25 cellular contexts compared by ENCODE assay signal in genomic region chr2:71155846-71156245, GRCh38.
"Had no signal": no experiment of that assay in that cellular context is flagged by ENCODE, and none has a peak within 500 bp of the region (broad histone marks: within the 10 kb centered on the region; RNA-seq: fewer than 3 reads in every experiment).

No MANE protein-coding gene starts in this region.

- H2AFZ ChIP-seq: parathyroid adenoma had no signal

- H3K79me2 ChIP-seq: parathyroid adenoma had no signal

- H3K36me3 ChIP-seq: lower lobe of right lung, right lobe of liver, suprapubic skin, thoracic aorta, uterus had no signal

- H3K4me3 ChIP-seq: left lung, lower lobe of right lung, psoas muscle, right atrium auricular region, right lobe of liver, skin epidermis, suprapubic skin, thoracic aorta, tibial artery, uterus had no signal

- ATAC-seq: naive thymus-derived CD8-positive, alpha-beta T cell; psoas muscle; stimulated activated naive B cell treated with anti-CD40 and anti-IgM and Interleukin-4, amounts not matched to agents 10 μg/mL and 1 μg/mL and 100 μg/mL, for 72 hours; stimulated activated naive CD8-positive, alpha-beta T cell treated with anti-CD3 and anti-CD28 coated beads, Interleukin-15, Interleukin-2, amounts not matched to agents 100 U/mL and 50 U/mL, for 24 hours had no signal

- H3K9me3 Mint-ChIP-seq: immature natural killer cell; naive thymus-derived CD8-positive, alpha-beta T cell; nephron; stimulated activated naive B cell treated with anti-CD40 and anti-IgM and Interleukin-4, amounts not matched to agents 10 μg/mL and 1 μg/mL and 100 μg/mL, for 72 hours had no signal

- H3K27ac ChIP-seq: left lung, lower lobe of right lung, parathyroid adenoma, psoas muscle, right atrium auricular region, right lobe of liver, skin epidermis, suprapubic skin, thoracic aorta, tibial artery, uterus had no signal

- H3K9me3 ChIP-seq: left lung, lower lobe of right lung, psoas muscle, right atrium auricular region, right lobe of liver, suprapubic skin, thoracic aorta, tibial artery, uterus had no signal

- H3K27me3 ChIP-seq: right atrium auricular region, right lobe of liver, suprapubic skin, tibial artery, uterus had no signal

- H3K4me3 Mint-ChIP-seq: immature natural killer cell; nephron; stimulated activated naive B cell treated with anti-CD40 and anti-IgM and Interleukin-4, amounts not matched to agents 10 μg/mL and 1 μg/mL and 100 μg/mL, for 72 hours had no signal

- H3K9ac ChIP-seq: parathyroid adenoma had no signal

- H3K27ac Mint-ChIP-seq: immature natural killer cell; nephron; stimulated activated naive B cell treated with anti-CD40 and anti-IgM and Interleukin-4, amounts not matched to agents 10 μg/mL and 1 μg/mL and 100 μg/mL, for 72 hours had no signal

- H3K4me1 ChIP-seq: parathyroid adenoma, psoas muscle, right lobe of liver, uterus had no signal

- DNase-seq: hypothalamus; immature natural killer cell; kidney; left lung; lower lobe of right lung; mammary epithelial cell; naive thymus-derived CD8-positive, alpha-beta T cell; nucleus accumbens; psoas muscle; right lobe of liver; stimulated activated CD4-positive, alpha-beta T cell treated with anti-CD3 and anti-CD28 coated beads, Interleukin-12 subunit alpha, Interleukin-12 subunit beta, amount 100 ng/mL, for 4 hours; stimulated activated CD4-positive, alpha-beta T cell treated with anti-CD3 and anti-CD28 coated beads, Interleukin-15, amount 100 ng/mL, for 24 hours; stimulated activated CD4-positive, alpha-beta T cell treated with anti-CD3 and anti-CD28 coated beads, Interleukin-2, amount 100 ng/mL, for 24 hours; stimulated activated CD4-positive, alpha-beta T cell treated with anti-CD3 and anti-CD28 coated beads, Interleukin-4, amount 100 ng/mL, for 1 hour; stimulated activated naive B cell treated with anti-CD40 and anti-IgM and Interleukin-4, amounts not matched to agents 10 μg/mL and 1 μg/mL and 100 μg/mL, for 72 hours; stimulated activated naive CD8-positive, alpha-beta T cell treated with anti-CD3 and anti-CD28 coated beads, Interleukin-15, Interleukin-2, amounts not matched to agents 100 U/mL and 50 U/mL, for 24 hours; tibial artery; trophoblast cell; uterus had no signal
